In the genomic region with DNA sequence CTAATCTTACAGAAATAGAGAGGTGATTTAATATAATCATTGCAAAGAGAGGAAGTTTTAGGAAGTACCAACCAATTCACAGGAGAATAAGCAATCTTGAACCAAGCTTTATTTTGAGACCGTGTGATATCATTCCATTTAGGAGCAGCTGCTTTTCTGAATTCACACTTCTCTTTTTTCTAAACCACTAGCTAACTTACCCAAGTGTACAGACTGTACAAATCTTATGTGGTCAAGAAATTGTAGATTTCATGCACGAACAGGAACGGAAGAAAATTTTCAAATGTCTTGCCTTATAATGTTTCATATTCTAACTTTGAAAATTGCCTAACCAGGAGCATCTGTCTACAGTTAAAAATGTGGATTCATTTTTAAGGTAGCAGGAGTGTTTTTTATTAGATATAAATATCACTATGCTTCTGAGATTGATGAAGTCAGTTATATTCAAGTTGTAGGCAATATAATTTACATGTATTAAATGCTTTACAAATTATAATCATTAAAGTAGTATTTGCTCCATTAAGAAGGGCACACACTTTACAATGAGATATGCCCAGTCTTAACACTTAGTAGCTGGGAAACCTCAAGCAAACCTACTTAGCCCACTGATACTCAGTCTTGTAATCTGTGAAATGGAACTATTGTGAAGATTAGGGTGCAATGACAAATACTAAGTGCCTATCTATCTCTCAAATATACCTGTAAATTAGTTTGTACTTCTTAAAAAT, we compare ENCODE assay signal across 8 cellular contexts.
A peak's percentile ranks its signal among the peaks of the same experiment; 100 is the strongest.
DNase-seq lines count a peak whose midpoint lies in the region; ATAC-seq and TF ChIP-seq lines count a peak whose summit lies in the region.

No MANE protein-coding gene starts in this region.

- no peaks in the 10 kb centered on the region for H3K79me2 ChIP-seq in osteoblast (ENCODE audit: insufficient read depth, low read length)

- H3K9me3 ChIP-seq in osteoblast (ENCODE audit: low read depth, low read length): no peaks in the 10 kb centered on the region

- no peak overlapping the region for H3K27ac ChIP-seq in osteoblast (ENCODE audit: low read depth, low read length)

- no peak overlapping the region for H3K4me3 ChIP-seq in osteoblast (ENCODE audit: insufficient read depth, low read length)

- no peaks in the 10 kb centered on the region for H3K4me1 ChIP-seq in osteoblast (ENCODE audit: insufficient read depth, low read length)

- H2AFZ ChIP-seq in osteoblast (ENCODE audit: low read length): peak overlapping the region; percentile 54

- no peaks in the 10 kb centered on the region for H3K36me3 ChIP-seq in osteoblast (ENCODE audit: insufficient read depth, low read length)

- TF ChIP-seq CTCF in osteoblast (IDR thresholded peaks at IDR 0.05; ENCODE audit: extremely low read depth, low read depth, low read length): no peak

- no peaks in the 10 kb centered on the region for H4K20me1 ChIP-seq in osteoblast (ENCODE audit: insufficient read depth, low read length)

- H3K4me2 ChIP-seq in osteoblast (ENCODE audit: insufficient read depth, low read length): no peak overlapping the region

- no peaks in the 10 kb centered on the region for H3K27me3 ChIP-seq in osteoblast (ENCODE audit: insufficient read depth, low read length)

- DNase-seq in NAMALWA (ENCODE audit: low spot score): peak; percentile 54
- DNase-seq in osteoblast (ENCODE audit: insufficient read length, low spot score, missing footprints): no peak
- DNase-seq in NCI-H2196 (lab: John Stamatoyannopoulos, UW; ENCODE audit: unreplicated experiment): no peak
- DNase-seq in stimulated activated naive CD4-positive, alpha-beta T cell treated with Interleukin-2 at 50 U/mL for 16 hours (lab: John Stamatoyannopoulos, UW): no peak
- DNase-seq in NCI-H1436 (lab: John Stamatoyannopoulos, UW): no peak
- DNase-seq in NCI-H524 (lab: John Stamatoyannopoulos, UW): no peak

- peak; percentile 90 for ATAC-seq in GM18909 (IDR thresholded peaks at IDR 0.05; ENCODE audit: poor library complexity, unreplicated experiment)
- ATAC-seq in HG02852 (IDR thresholded peaks at IDR 0.05; ENCODE audit: unreplicated experiment): peak; percentile 85
